Comparison of ENCODE assay signal across 10 cellular contexts in genomic region chr1:22471078-22471477, GRCh38. TPM values are rescaled to one million over a fixed set of nuclear protein-coding genes. Genes with fewer than 3 reads are reported as not detected.
DNase-seq lines count a peak whose midpoint lies in the region; ATAC-seq and TF ChIP-seq lines count a peak whose summit lies in the region.
"Had no signal": no experiment of that assay in that cellular context is flagged by ENCODE, and none has a peak within 500 bp of the region (broad histone marks: within the 10 kb centered on the region; RNA-seq: fewer than 3 reads in every experiment).

No MANE protein-coding gene starts in this region.

- H3K4me3 ChIP-seq in fibroblast of lung (replicated peaks in 1 of 4; ENCODE audit: control extremely low read depth in 1 of 4, insufficient read depth in 1 of 4, low read depth in 3 of 4, low read length in 4 of 4) = no peak overlapping the region
- H3K4me3 ChIP-seq: SK-N-MC had no signal

- H2AFZ ChIP-seq in fibroblast of lung (ENCODE audit: low read length) = no peak overlapping the region

- ATAC-seq in sciatic nerve (peak; percentile 59), HG03159 (IDR thresholded peaks at IDR 0.05; ENCODE audit: unreplicated experiment) (no peak)
- ATAC-seq: activated CD4-positive, alpha-beta T cell treated with anti-CD3 and anti-CD28 coated beads for 36 hours had no signal

- DNase-seq in G401 (ENCODE audit: low spot score) (peak; percentile 30), NCI-H226 (peak; percentile 57), fibroblast of lung (ENCODE audit: low read depth in 2 of 2) (peak; percentile 73 to 88), sciatic nerve (ENCODE audit: low spot score) (peak; percentile 71), NCI-H1930 (lab: John Stamatoyannopoulos, UW) (no peak)
- DNase-seq in activated naive CD4-positive, alpha-beta T cell (lab: John Stamatoyannopoulos, UW) = no peak
- DNase-seq: activated CD4-positive, alpha-beta T cell treated with anti-CD3 and anti-CD28 coated beads for 36 hours; GOT3 had no signal

- intact Hi-C loops in sciatic nerve (cut with DNase I) = no loop called here

- H3K27ac ChIP-seq in fibroblast of lung (ENCODE audit: insufficient read depth, low read length) = no peak overlapping the region
- H3K27ac ChIP-seq: SK-N-MC had no signal

- H3K36me3 ChIP-seq in fibroblast of lung (ENCODE audit: control insufficient read depth, insufficient read depth, low read length) = no peaks in the 10 kb centered on the region

- TF ChIP-seq CTCF in fibroblast of lung (conservative IDR thresholded peaks at IDR 0.05 in 1 of 2, IDR thresholded peaks at IDR 0.05 in 1 of 2; ENCODE audit: low read depth in 1 of 2, low read length in 2 of 2) = no peak

- no peaks in the 10 kb centered on the region for H3K27me3 ChIP-seq in fibroblast of lung (ENCODE audit: control insufficient read depth, insufficient read depth, low read length)

- H3K4me2 ChIP-seq in fibroblast of lung (ENCODE audit: extremely low read depth, insufficient read depth, low read length) = no peak overlapping the region

- H3K9ac ChIP-seq in fibroblast of lung (ENCODE audit: insufficient read depth, low read length) = no peak overlapping the region

- H3K4me1 ChIP-seq in fibroblast of lung (ENCODE audit: control insufficient read depth, extremely low read depth, insufficient read depth, low read length) = no peaks in the 10 kb centered on the region

- no peaks in the 10 kb centered on the region for H3K79me2 ChIP-seq in fibroblast of lung (ENCODE audit: control insufficient read depth, insufficient read depth, low read length)

- H3K9me3 ChIP-seq in fibroblast of lung (ENCODE audit: control insufficient read depth, insufficient read depth, low read depth, low read length) = no peaks in the 10 kb centered on the region

- no peaks in the 10 kb centered on the region for H4K20me1 ChIP-seq in fibroblast of lung (ENCODE audit: control insufficient read depth, extremely low read depth, insufficient read depth, low read length)

- in situ Hi-C loops in G401 (cut with HindIII; ENCODE audit: low sequenced_read_pairs) = no loop called here

RNA-seq across cellular contexts. Expression of gene ZBTB40, which starts 19.4 kb away (rescaled TPM):
- 6.9 and 9.8 TPM in 2 replicates for total RNA-seq in G401 (2014; rRNA removed; shearing (Covaris generic))
- total RNA-seq in fibroblast of lung = 9.5 and 12.4 TPM in 2 replicates
- polyA plus RNA-seq in fibroblast of lung = 3.4 and 3.5 TPM in 2 replicates
- polyA plus RNA-seq in fibroblast of lung (2012) = 4.3 and 4.6 TPM in 2 replicates
- 12.4 and 21.2 TPM in 2 replicates for polyA minus RNA-seq in fibroblast of lung (ENCODE audit: low replicate concordance)
- 25.8 TPM for total RNA-seq in sciatic nerve

Comparison
In these comparisons a context has a peak if more than half of its experiments do, and no peak if none do; other contexts are left out.
1. DNase-seq: peak in G401 (single experiment), NCI-H226 (single experiment), fibroblast of lung (2 of 2) and sciatic nerve (single experiment); none in activated naive CD4-positive, alpha-beta T cell (0 of 4) and NCI-H1930 (0 of 2).